Comparison of ENCODE assay signal across 11 cellular contexts in genomic region chr6:21109421-21110178, GRCh38.
DNase-seq lines count a peak whose midpoint lies in the region; ATAC-seq, FAIRE-seq and TF ChIP-seq lines count a peak whose summit lies in the region.
"Had no signal": no experiment of that assay in that cellular context is flagged by ENCODE, and none has a peak within 500 bp of the region (broad histone marks: within the 10 kb centered on the region; RNA-seq: fewer than 3 reads in every experiment).

No MANE protein-coding gene starts in this region.

- no peaks in the 10 kb centered on the region for H3K36me3 ChIP-seq in BLaER1 treated with 17β-estradiol and CSF1 and Interleukin-3, amounts not matched to agents 10 nM and 100 nM
- H3K36me3 ChIP-seq in bronchial epithelial cell (ENCODE audit: control insufficient read depth, insufficient read depth, low read length) (no peaks in the 10 kb centered on the region), HepG2 (replicated peaks in 1 of 2; ENCODE audit: control insufficient read depth in 1 of 2, insufficient read depth in 2 of 2, low read length in 2 of 2) (no peaks in the 10 kb centered on the region)

- TF ChIP-seq CTCF in bronchial epithelial cell (IDR thresholded peaks at IDR 0.05; ENCODE audit: insufficient read depth, low read length, severe bottlenecking) (no peak), HepG2 (CRISPR knock-in tag; IDR thresholded peaks at IDR 0.05) (no peak)

- POLR2A ChIA-PET in HepG2 (lab: Yijun Ruan, JAX), result no interaction called here

- TF ChIP-seq EP300 in HepG2 (IDR thresholded peaks at IDR 0.05; ENCODE audit: low read depth in 2 of 2, low read length in 2 of 2) (no peak), HepG2 (CRISPR knock-in tag; IDR thresholded peaks at IDR 0.05; ENCODE audit: borderline replicate concordance) (no peak)

- 96% methylated on average over 5 of the region's 5 CpGs for WGBS in HepG2 (ENCODE audit: low lambda C conversion rate)

- H4K20me1 ChIP-seq in BLaER1 treated with 17β-estradiol and CSF1 and Interleukin-3, amounts not matched to agents 10 nM and 100 nM, result no peaks in the 10 kb centered on the region
- no peaks in the 10 kb centered on the region for H4K20me1 ChIP-seq in HepG2 (ENCODE audit: insufficient read depth, low read length)

- no peak overlapping the region for H3K4me3 ChIP-seq in BLaER1 treated with 17β-estradiol and CSF1 and Interleukin-3, amounts not matched to agents 10 nM and 100 nM
- no peak overlapping the region for H3K4me3 ChIP-seq in bronchial epithelial cell (ENCODE audit: low read depth, low read length)
- no peak overlapping the region for H3K4me3 ChIP-seq in HepG2 (replicated peaks in 1 of 3; ENCODE audit: insufficient read depth in 1 of 3, low read depth in 2 of 3, low read length in 3 of 3)
- H3K4me3 ChIP-seq: dorsolateral prefrontal cortex had no signal

- intact Hi-C loops in HepG2 (cut with micrococcal nuclease; ENCODE audit: unreplicated experiment), result no loop called here

- H3K79me2 ChIP-seq in HepG2 (ENCODE audit: insufficient read depth, low read length), result no peaks in the 10 kb centered on the region

- FAIRE-seq in bronchial epithelial cell (lab: Jason Lieb, UNC), result no peak
- FAIRE-seq in HepG2 (lab: Jason Lieb, UNC), result no peak
- FAIRE-seq: GM19239 had no signal

- peak overlapping the region in 10 of 11 experiments; percentile 10 to 64 (median 55); a peak in 20 of 22 replicates for H3K4me2 ChIP-seq in BLaER1 treated with 17β-estradiol and CSF1 and Interleukin-3, amounts not matched to agents 10 nM and 100 nM
- H3K4me2 ChIP-seq in HepG2 (ENCODE audit: low read depth, low read length), result no peak overlapping the region

- peaks cover 0 to 9% (median 0%) of the 10 kb centered on the region in 11 experiments; a peak in 2 of 22 replicates for H3K9me3 ChIP-seq in BLaER1 treated with 17β-estradiol and CSF1 and Interleukin-3, amounts not matched to agents 10 nM and 100 nM (replicated peaks in 1 of 11)
- no peaks in the 10 kb centered on the region for H3K9me3 ChIP-seq in HepG2 (ENCODE audit: low read length)

- H3K9ac ChIP-seq in BLaER1 treated with 17β-estradiol and CSF1 and Interleukin-3, amounts not matched to agents 10 nM and 100 nM, result no peak overlapping the region
- H3K9ac ChIP-seq in HepG2 (ENCODE audit: insufficient read depth, low read depth, low read length), result no peak overlapping the region

- H2AFZ ChIP-seq in HepG2 (ENCODE audit: low read length), result no peak overlapping the region

- TF ChIP-seq RAD21 in HepG2 (CRISPR knock-in tag; IDR thresholded peaks at IDR 0.05), result no peak

- BruUV-seq in HepG2 (replicated peaks; lab: Mats Ljungman, UMichigan), result no TSS peak

- no peak for ATAC-seq in HepG2
- ATAC-seq in GM18511 (IDR thresholded peaks at IDR 0.05; ENCODE audit: unreplicated experiment), result no peak

- H3K4me1 ChIP-seq in BLaER1 treated with 17β-estradiol and CSF1 and Interleukin-3, amounts not matched to agents 10 nM and 100 nM, result peaks cover 5 to 19% (median 10%) of the 10 kb centered on the region in 10 experiments; a peak in 19 of 20 replicates
- H3K4me1 ChIP-seq in HepG2 (ENCODE audit: insufficient read depth, low read length), result peaks cover 32% of the 10 kb centered on the region

- H3K27me3 ChIP-seq in BLaER1 treated with 17β-estradiol and CSF1 and Interleukin-3, amounts not matched to agents 10 nM and 100 nM, result no peaks in the 10 kb centered on the region
- no peaks in the 10 kb centered on the region for H3K27me3 ChIP-seq in bronchial epithelial cell (ENCODE audit: control insufficient read depth, insufficient read depth, low read length)
- H3K27me3 ChIP-seq in HepG2 (ENCODE audit: control insufficient read depth in 1 of 2, insufficient read depth in 2 of 2, low read length in 2 of 2), result no peaks in the 10 kb centered on the region
- H3K27me3 ChIP-seq: dorsolateral prefrontal cortex had no signal

- TF ChIP-seq POLR2A in HepG2 (IDR thresholded peaks at IDR 0.05; ENCODE audit: insufficient read depth in 1 of 2, low read depth in 2 of 2, low read length in 2 of 2), result no peak

- in situ Hi-C loops in HepG2 (cut with HindIII; ENCODE audit: extremely low pct_ligation_motif_present, low pct_unique_long_range_greater_than_20kb), result no loop called here

- no peak overlapping the region for H3K27ac ChIP-seq in BLaER1 treated with 17β-estradiol and CSF1 and Interleukin-3, amounts not matched to agents 10 nM and 100 nM
- no peak overlapping the region for H3K27ac ChIP-seq in HepG2 (ENCODE audit: extremely low read length, insufficient read depth, low read length)
- H3K27ac ChIP-seq: dorsolateral prefrontal cortex had no signal

- CTCF ChIA-PET in HepG2 (lab: Yijun Ruan, JAX; ENCODE audit: low intra/inter-chr PET ratio, low total read pairs), result no interaction called here

- DNase-seq in M059J (ENCODE audit: low read depth) (peak; percentile 98), bronchial epithelial cell (ENCODE audit: low read depth) (peak; percentile 61), HepG2 (ENCODE audit: low spot score) (peak; percentile 33), amygdala (lab: John Stamatoyannopoulos, UW) (no peak), AML-193 (lab: John Stamatoyannopoulos, UW) (no peak)
- DNase-seq in stimulated activated CD4-positive, alpha-beta T cell treated with anti-CD3 and anti-CD28 coated beads, Interleukin-1b, Interleukin-23, amount 100 ng/mL, for 48 hours, result no peak
- DNase-seq: dorsolateral prefrontal cortex, NCI-H2029 had no signal

TF ChIP-seq in HepG2, 621 proteins besides CTCF, POLR2A, EP300 and RAD21:
- TF ChIP-seq TGIF2 (CRISPR knock-in tag; IDR thresholded peaks at IDR 0.05) (no peak), ZNF782 (CRISPR knock-in tag; IDR thresholded peaks at IDR 0.05; ENCODE audit: borderline replicate concordance) (no peak), ZSCAN30 (CRISPR knock-in tag; IDR thresholded peaks at IDR 0.05) (no peak), ZBTB25 (CRISPR knock-in tag; IDR thresholded peaks at IDR 0.05) (no peak), TFE3 (CRISPR knock-in tag; IDR thresholded peaks at IDR 0.05) (no peak), ZNF546 (CRISPR knock-in tag; conservative IDR thresholded peaks at IDR 0.05) (no peak), ZNF713 (CRISPR knock-in tag; IDR thresholded peaks at IDR 0.05) (no peak), KLF15 (CRISPR knock-in tag; IDR thresholded peaks at IDR 0.05; ENCODE audit: borderline replicate concordance) (no peak), SMAD1 (CRISPR knock-in tag; IDR thresholded peaks at IDR 0.05; ENCODE audit: borderline replicate concordance, low read depth) (no peak), ZZZ3 (CRISPR knock-in tag; IDR thresholded peaks at IDR 0.05; ENCODE audit: borderline replicate concordance) (no peak)

Comparison
In these comparisons a context has a peak if more than half of its experiments do, and no peak if none do; other contexts are left out.
1. DNase-seq: peak in M059J (single experiment), bronchial epithelial cell (single experiment) and HepG2 (single experiment); none in amygdala (0 of 56), stimulated activated CD4-positive, alpha-beta T cell treated with anti-CD3 and anti-CD28 coated beads, Interleukin-1b, Interleukin-23, amount 100 ng/mL, for 48 hours (single experiment) and AML-193 (0 of 2).